ENCODE assay signal across 1 cellular context in genomic region chr1:8169364-8170058, GRCh38.
TF ChIP-seq lines count a peak whose summit lies in the region.

No MANE protein-coding gene starts in this region.

TF ChIP-seq in K562, 482 proteins besides CTCF, POLR2A, EP300 and RAD21 (continued from another document):
- TF ChIP-seq, protein P1, sequence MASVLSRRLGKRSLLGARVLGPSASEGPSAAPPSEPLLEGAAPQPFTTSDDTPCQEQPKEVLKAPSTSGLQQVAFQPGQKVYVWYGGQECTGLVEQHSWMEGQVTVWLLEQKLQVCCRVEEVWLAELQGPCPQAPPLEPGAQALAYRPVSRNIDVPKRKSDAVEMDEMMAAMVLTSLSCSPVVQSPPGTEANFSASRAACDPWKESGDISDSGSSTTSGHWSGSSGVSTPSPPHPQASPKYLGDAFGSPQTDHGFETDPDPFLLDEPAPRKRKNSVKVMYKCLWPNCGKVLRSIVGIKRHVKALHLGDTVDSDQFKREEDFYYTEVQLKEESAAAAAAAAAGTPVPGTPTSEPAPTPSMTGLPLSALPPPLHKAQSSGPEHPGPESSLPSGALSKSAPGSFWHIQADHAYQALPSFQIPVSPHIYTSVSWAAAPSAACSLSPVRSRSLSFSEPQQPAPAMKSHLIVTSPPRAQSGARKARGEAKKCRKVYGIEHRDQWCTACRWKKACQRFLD (CRISPR knock-in tag; IDR thresholded peaks at IDR 0.05), result peak; percentile 28; the same call in 1 of the 2 replicates
- no peak for TF ChIP-seq ZNF699 (CRISPR knock-in tag; IDR thresholded peaks at IDR 0.05; ENCODE audit: insufficient replicate concordance)
- TF ChIP-seq KLF16 (IDR thresholded peaks at IDR 0.05), result peak; percentile 91
- TF ChIP-seq ATF4 (CRISPR knock-in tag; IDR thresholded peaks at IDR 0.05), result no peak
- peak; percentile 60; the same call in 1 of the 2 replicates for TF ChIP-seq TEAD4 (IDR thresholded peaks at IDR 0.05; ENCODE audit: low read length)
- TF ChIP-seq TEAD4 (CRISPR knock-in tag; IDR thresholded peaks at IDR 0.05; ENCODE audit: borderline replicate concordance), result no peak
- TF ChIP-seq SMC3 (conservative IDR thresholded peaks at IDR 0.05; ENCODE audit: insufficient read depth, low read depth, low read length), result no peak
- no peak for TF ChIP-seq TAF15 (IDR thresholded peaks at IDR 0.05; ENCODE audit: low read depth, low read length)
- TF ChIP-seq JUN (IDR thresholded peaks at IDR 0.05; ENCODE audit: borderline replicate concordance, low read depth, low read length), result no peak
- no peak for TF ChIP-seq JUN (CRISPR knock-in tag; IDR thresholded peaks at IDR 0.05; ENCODE audit: borderline replicate concordance)
- TF ChIP-seq ZNF830 (CRISPR knock-in tag; IDR thresholded peaks at IDR 0.05), result no peak
- no peak for TF ChIP-seq HNRNPLL (IDR thresholded peaks at IDR 0.05; ENCODE audit: low read depth, low read length, poor library complexity, severe bottlenecking)
- TF ChIP-seq, protein P2, sequence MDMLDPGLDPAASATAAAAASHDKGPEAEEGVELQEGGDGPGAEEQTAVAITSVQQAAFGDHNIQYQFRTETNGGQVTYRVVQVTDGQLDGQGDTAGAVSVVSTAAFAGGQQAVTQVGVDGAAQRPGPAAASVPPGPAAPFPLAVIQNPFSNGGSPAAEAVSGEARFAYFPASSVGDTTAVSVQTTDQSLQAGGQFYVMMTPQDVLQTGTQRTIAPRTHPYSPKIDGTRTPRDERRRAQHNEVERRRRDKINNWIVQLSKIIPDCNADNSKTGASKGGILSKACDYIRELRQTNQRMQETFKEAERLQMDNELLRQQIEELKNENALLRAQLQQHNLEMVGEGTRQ (CRISPR knock-in tag; IDR thresholded peaks at IDR 0.05), result peak; percentile 86
- TF ChIP-seq SRSF3 (IDR thresholded peaks at IDR 0.05; ENCODE audit: insufficient read depth, low read length), result no peak
- TF ChIP-seq, protein P3, sequence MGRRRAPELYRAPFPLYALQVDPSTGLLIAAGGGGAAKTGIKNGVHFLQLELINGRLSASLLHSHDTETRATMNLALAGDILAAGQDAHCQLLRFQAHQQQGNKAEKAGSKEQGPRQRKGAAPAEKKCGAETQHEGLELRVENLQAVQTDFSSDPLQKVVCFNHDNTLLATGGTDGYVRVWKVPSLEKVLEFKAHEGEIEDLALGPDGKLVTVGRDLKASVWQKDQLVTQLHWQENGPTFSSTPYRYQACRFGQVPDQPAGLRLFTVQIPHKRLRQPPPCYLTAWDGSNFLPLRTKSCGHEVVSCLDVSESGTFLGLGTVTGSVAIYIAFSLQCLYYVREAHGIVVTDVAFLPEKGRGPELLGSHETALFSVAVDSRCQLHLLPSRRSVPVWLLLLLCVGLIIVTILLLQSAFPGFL (CRISPR knock-in tag; IDR thresholded peaks at IDR 0.05), result no peak
- peak; percentile 67; the same call in 1 of the 2 replicates for TF ChIP-seq DMBX1 (CRISPR knock-in tag; IDR thresholded peaks at IDR 0.05; ENCODE audit: borderline replicate concordance)
- TF ChIP-seq EHMT2 (IDR thresholded peaks at IDR 0.05), result 0 out of 2 replicates have a peak, but pooled peaks have one; percentile 33
- TF ChIP-seq ZNF134 (CRISPR knock-in tag; conservative IDR thresholded peaks at IDR 0.05), result no peak
- TF ChIP-seq, protein P4, sequence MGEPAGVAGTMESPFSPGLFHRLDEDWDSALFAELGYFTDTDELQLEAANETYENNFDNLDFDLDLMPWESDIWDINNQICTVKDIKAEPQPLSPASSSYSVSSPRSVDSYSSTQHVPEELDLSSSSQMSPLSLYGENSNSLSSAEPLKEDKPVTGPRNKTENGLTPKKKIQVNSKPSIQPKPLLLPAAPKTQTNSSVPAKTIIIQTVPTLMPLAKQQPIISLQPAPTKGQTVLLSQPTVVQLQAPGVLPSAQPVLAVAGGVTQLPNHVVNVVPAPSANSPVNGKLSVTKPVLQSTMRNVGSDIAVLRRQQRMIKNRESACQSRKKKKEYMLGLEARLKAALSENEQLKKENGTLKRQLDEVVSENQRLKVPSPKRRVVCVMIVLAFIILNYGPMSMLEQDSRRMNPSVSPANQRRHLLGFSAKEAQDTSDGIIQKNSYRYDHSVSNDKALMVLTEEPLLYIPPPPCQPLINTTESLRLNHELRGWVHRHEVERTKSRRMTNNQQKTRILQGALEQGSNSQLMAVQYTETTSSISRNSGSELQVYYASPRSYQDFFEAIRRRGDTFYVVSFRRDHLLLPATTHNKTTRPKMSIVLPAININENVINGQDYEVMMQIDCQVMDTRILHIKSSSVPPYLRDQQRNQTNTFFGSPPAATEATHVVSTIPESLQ (CRISPR knock-in tag; IDR thresholded peaks at IDR 0.05), result no peak
- TF ChIP-seq C11orf30 (IDR thresholded peaks at IDR 0.05; ENCODE audit: low read depth), result peak; percentile 76
- peak; percentile 50 for TF ChIP-seq MAFG (tag; conservative IDR thresholded peaks at IDR 0.05)
- TF ChIP-seq, protein P5, sequence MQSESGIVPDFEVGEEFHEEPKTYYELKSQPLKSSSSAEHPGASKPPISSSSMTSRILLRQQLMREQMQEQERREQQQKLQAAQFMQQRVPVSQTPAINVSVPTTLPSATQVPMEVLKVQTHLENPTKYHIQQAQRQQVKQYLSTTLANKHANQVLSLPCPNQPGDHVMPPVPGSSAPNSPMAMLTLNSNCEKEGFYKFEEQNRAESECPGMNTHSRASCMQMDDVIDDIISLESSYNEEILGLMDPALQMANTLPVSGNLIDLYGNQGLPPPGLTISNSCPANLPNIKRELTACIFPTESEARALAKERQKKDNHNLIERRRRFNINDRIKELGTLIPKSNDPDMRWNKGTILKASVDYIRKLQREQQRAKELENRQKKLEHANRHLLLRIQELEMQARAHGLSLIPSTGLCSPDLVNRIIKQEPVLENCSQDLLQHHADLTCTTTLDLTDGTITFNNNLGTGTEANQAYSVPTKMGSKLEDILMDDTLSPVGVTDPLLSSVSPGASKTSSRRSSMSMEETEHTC (IDR thresholded peaks at IDR 0.05), result 0 out of 2 replicates have a peak, but pooled peaks have one; percentile 20
- no peak for TF ChIP-seq ZNF146 (CRISPR knock-in tag; IDR thresholded peaks at IDR 0.05; ENCODE audit: unreplicated experiment)
- no peak for TF ChIP-seq GABPB1 (CRISPR knock-in tag; IDR thresholded peaks at IDR 0.05)
- no peak for TF ChIP-seq YBX1 (IDR thresholded peaks at IDR 0.05)
- TF ChIP-seq, protein P6, sequence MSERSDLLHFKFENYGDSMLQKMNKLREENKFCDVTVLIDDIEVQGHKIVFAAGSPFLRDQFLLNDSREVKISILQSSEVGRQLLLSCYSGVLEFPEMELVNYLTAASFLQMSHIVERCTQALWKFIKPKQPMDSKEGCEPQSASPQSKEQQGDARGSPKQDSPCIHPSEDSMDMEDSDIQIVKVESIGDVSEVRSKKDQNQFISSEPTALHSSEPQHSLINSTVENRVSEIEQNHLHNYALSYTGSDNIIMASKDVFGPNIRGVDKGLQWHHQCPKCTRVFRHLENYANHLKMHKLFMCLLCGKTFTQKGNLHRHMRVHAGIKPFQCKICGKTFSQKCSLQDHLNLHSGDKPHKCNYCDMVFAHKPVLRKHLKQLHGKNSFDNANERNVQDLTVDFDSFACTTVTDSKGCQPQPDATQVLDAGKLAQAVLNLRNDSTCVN (CRISPR knock-in tag; IDR thresholded peaks at IDR 0.05), result peak; percentile 75; the same call in 1 of the 2 replicates
